1 cellular context compared by ENCODE assay signal in genomic region chr1:9428601-9429368, GRCh38.
TF ChIP-seq lines count a peak whose summit lies in the region.

No MANE protein-coding gene starts in this region.

TF ChIP-seq in HepG2, 621 proteins besides CTCF, POLR2A, EP300 and RAD21 (continued from another document and continues in another):
- TF ChIP-seq AKNA (CRISPR knock-in tag; IDR thresholded peaks at IDR 0.05; ENCODE audit: borderline replicate concordance) = no peak
- no peak for TF ChIP-seq ZNF788 (CRISPR knock-in tag; IDR thresholded peaks at IDR 0.05; ENCODE audit: borderline replicate concordance)
- TF ChIP-seq NONO (IDR thresholded peaks at IDR 0.05) = no peak
- TF ChIP-seq NONO (CRISPR knock-in tag; conservative IDR thresholded peaks at IDR 0.05) = peak; percentile 78
- TF ChIP-seq HNF1A (IDR thresholded peaks at IDR 0.05; ENCODE audit: low read depth) = no peak
- peak; percentile 73; the same call in 1 of the 2 replicates for TF ChIP-seq HNF1A (CRISPR knock-in tag; IDR thresholded peaks at IDR 0.05; ENCODE audit: borderline replicate concordance)
- peak; percentile 83 for TF ChIP-seq ZNF776 (CRISPR knock-in tag; IDR thresholded peaks at IDR 0.05)
- TF ChIP-seq ZNF414 (CRISPR knock-in tag; IDR thresholded peaks at IDR 0.05) = no peak
- TF ChIP-seq RERE (CRISPR knock-in tag; IDR thresholded peaks at IDR 0.05; ENCODE audit: low read depth) = no peak
- no peak for TF ChIP-seq TCF7L2 (IDR thresholded peaks at IDR 0.05; ENCODE audit: low read depth, low read length)
- peak; percentile 49; the same call in 1 of the 2 replicates for TF ChIP-seq ZSCAN29 (CRISPR knock-in tag; conservative IDR thresholded peaks at IDR 0.05)
- peak; percentile 86; the same call in 1 of the 2 replicates for TF ChIP-seq RFX5 (IDR thresholded peaks at IDR 0.05; ENCODE audit: low read depth, low read length)
- TF ChIP-seq ZHX2 (IDR thresholded peaks at IDR 0.05; ENCODE audit: low read depth) = peak; percentile 98
- no peak for TF ChIP-seq ZHX2 (CRISPR knock-in tag; IDR thresholded peaks at IDR 0.05; ENCODE audit: borderline replicate concordance)
- 0 out of 2 replicates have a peak, but pooled peaks have one; percentile 11 for TF ChIP-seq FOXK2 (IDR thresholded peaks at IDR 0.05)
